Comparison of ENCODE assay signal across 12 cellular contexts in the genomic region with DNA sequence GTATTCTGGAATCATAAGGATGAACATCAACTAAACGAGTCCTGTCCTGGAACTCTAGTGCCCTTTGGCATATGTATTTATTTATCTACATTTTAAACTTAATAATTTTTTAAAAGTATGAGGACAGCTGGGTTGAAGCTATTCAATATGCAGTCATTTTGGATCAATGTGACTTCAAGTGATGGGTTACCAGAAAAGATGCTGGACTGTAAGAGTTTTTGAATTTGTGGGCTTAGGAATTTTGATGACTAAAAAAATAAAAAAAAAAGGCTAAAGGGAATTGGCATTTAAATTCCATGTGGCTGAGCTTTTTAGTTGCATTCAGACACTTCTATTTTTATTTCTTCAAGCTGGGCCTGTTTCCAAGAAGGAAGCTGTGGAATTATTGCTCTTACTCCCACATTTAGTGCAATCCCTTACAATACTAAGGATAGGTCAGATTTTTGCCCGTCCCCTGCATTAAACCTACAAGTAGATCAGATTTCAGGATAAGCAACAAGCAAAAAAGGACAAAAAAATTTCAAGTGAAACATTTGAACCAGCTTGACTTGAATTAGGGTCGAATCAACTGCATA.
A peak's percentile ranks its signal among the peaks of the same experiment; 100 is the strongest.
DNase-seq lines count a peak whose midpoint lies in the region; ATAC-seq and TF ChIP-seq lines count a peak whose summit lies in the region.
"Had no signal": no experiment of that assay in that cellular context is flagged by ENCODE, and none has a peak within 500 bp of the region (broad histone marks: within the 10 kb centered on the region; RNA-seq: fewer than 3 reads in every experiment).

No MANE protein-coding gene starts in this region.

- H3K4me1 ChIP-seq in right atrium auricular region (peaks cover 0 to 28% of the 10 kb centered on the region in 2 donors), sigmoid colon (peaks cover 0 to 43% (median 32%) of the 10 kb centered on the region in 4 donors), endodermal cell (ENCODE audit: control insufficient read depth, insufficient read depth, low read length) (no peaks in the 10 kb centered on the region), psoas muscle (peaks cover 10% of the 10 kb centered on the region)

- H3K4me3 ChIP-seq in right atrium auricular region = no peak overlapping the region
- no peak overlapping the region for H3K4me3 ChIP-seq in sigmoid colon
- H3K4me3 ChIP-seq in endodermal cell (ENCODE audit: low read length) = no peak overlapping the region
- no peak overlapping the region for H3K4me3 ChIP-seq in psoas muscle
- H3K4me3 ChIP-seq: cardiac muscle cell had no signal

- no peak for ATAC-seq in psoas muscle

- no peaks in the 10 kb centered on the region for H3K4me1 Mint-ChIP-seq in endodermal cell
- H3K4me1 Mint-ChIP-seq: activated CD4-positive, alpha-beta T cell treated with anti-CD3 and anti-CD28 coated beads, Interleukin-2, amount 10 ng/mL, durations not matched to agents 7 days and 5 days had no signal

- H3K27me3 Mint-ChIP-seq in endodermal cell (ENCODE audit: insufficient read depth) = no peaks in the 10 kb centered on the region
- H3K27me3 Mint-ChIP-seq: activated CD4-positive, alpha-beta T cell treated with anti-CD3 and anti-CD28 coated beads, Interleukin-2, amount 10 ng/mL, durations not matched to agents 7 days and 5 days had no signal

- peak; percentile 52 for DNase-seq in ELR (ENCODE audit: low read depth)
- peak; percentile 67 for DNase-seq in amniotic stem cell (lab: John Stamatoyannopoulos, UW)
- DNase-seq in right atrium auricular region (ENCODE audit: low spot score) = no peak
- DNase-seq in sigmoid colon = no peak
- no peak for DNase-seq in endodermal cell
- no peak for DNase-seq in NCI-H2081 treated with DMSO at 0.1 percent for 48 hours (lab: John Stamatoyannopoulos, UW)
- no peak for DNase-seq in psoas muscle
- no peak for DNase-seq in NCI-H146 (lab: John Stamatoyannopoulos, UW)
- DNase-seq: activated CD4-positive, alpha-beta T cell treated with anti-CD3 and anti-CD28 coated beads, Interleukin-2, amount 10 ng/mL, durations not matched to agents 7 days and 5 days; NCI-H1092; substantia nigra had no signal

- no peak overlapping the region for H3K9ac ChIP-seq in endodermal cell (ENCODE audit: extremely low read depth, low read length, poor library complexity, severe bottlenecking)

- H3K27ac Mint-ChIP-seq in endodermal cell = no peak overlapping the region
- H3K27ac Mint-ChIP-seq: activated CD4-positive, alpha-beta T cell treated with anti-CD3 and anti-CD28 coated beads, Interleukin-2, amount 10 ng/mL, durations not matched to agents 7 days and 5 days had no signal

- H3K36me3 ChIP-seq in right atrium auricular region (no peaks in the 10 kb centered on the region), sigmoid colon (no peaks in the 10 kb centered on the region), endodermal cell (ENCODE audit: control insufficient read depth, insufficient read depth, low read length) (no peaks in the 10 kb centered on the region), psoas muscle (ENCODE audit: insufficient read depth in 1 of 2, low read depth in 1 of 2) (no peaks in the 10 kb centered on the region)
- H3K36me3 ChIP-seq: cardiac muscle cell had no signal

- no peak for TF ChIP-seq EP300 in sigmoid colon (IDR thresholded peaks at IDR 0.05)

- no peaks in the 10 kb centered on the region for H3K9me3 ChIP-seq in right atrium auricular region
- no peaks in the 10 kb centered on the region for H3K9me3 ChIP-seq in sigmoid colon
- H3K9me3 ChIP-seq in endodermal cell (ENCODE audit: control insufficient read depth, low read length) = no peaks in the 10 kb centered on the region
- no peaks in the 10 kb centered on the region for H3K9me3 ChIP-seq in psoas muscle

- no peaks in the 10 kb centered on the region for H3K36me3 Mint-ChIP-seq in endodermal cell (ENCODE audit: low read depth)

- H3K27me3 ChIP-seq in right atrium auricular region (no peaks in the 10 kb centered on the region), sigmoid colon (no peaks in the 10 kb centered on the region), endodermal cell (ENCODE audit: control insufficient read depth, insufficient read depth, low read length, poor library complexity, severe bottlenecking) (no peaks in the 10 kb centered on the region), psoas muscle (ENCODE audit: insufficient read depth in 3 of 3, low read length in 2 of 3) (no peaks in the 10 kb centered on the region)
- H3K27me3 ChIP-seq: cardiac muscle cell had no signal

- H3K4me3 Mint-ChIP-seq in endodermal cell = no peak overlapping the region
- H3K4me3 Mint-ChIP-seq: activated CD4-positive, alpha-beta T cell treated with anti-CD3 and anti-CD28 coated beads, Interleukin-2, amount 10 ng/mL, durations not matched to agents 7 days and 5 days had no signal

- TF ChIP-seq CTCF in right atrium auricular region (IDR thresholded peaks at IDR 0.05) (no peak), sigmoid colon (IDR thresholded peaks at IDR 0.05) (no peak), endodermal cell (conservative IDR thresholded peaks at IDR 0.05) (no peak), psoas muscle (IDR thresholded peaks at IDR 0.05) (no peak)

- whole genome bisulfite sequencing in sigmoid colon, 2 donors = 20 to 49% methylated on average over 3 of the region's 3 CpGs
- 88 to 89% methylated on average over 2 of the region's 3 CpGs for WGBS in endodermal cell (ENCODE audit: insufficient coverage in 1 of 2, insufficient read length in 1 of 2), 2 experiments
- 20 to 31% (median 27%) methylated on average over 3 of the region's 3 CpGs for WGBS in psoas muscle, 3 donors

- H3K27ac ChIP-seq in right atrium auricular region (peak overlapping the region; percentile 77 to 92), sigmoid colon (peak overlapping the region; percentile 37 to 69 (median 51)), endodermal cell (ENCODE audit: low read depth, low read length) (no peak overlapping the region), psoas muscle (no peak overlapping the region)
- H3K27ac ChIP-seq: cardiac muscle cell had no signal

- intact Hi-C loops in sigmoid colon (cut with DNase I) = loop anchor here (10.0 kb wide), 2 partner anchors 194 to 704 kb away; partner anchors contain the start of gene CITED2
- intact Hi-C loops in psoas muscle (cut with DNase I) = no loop called here

- no peaks in the 10 kb centered on the region for H3K9me3 Mint-ChIP-seq in endodermal cell
- H3K9me3 Mint-ChIP-seq: activated CD4-positive, alpha-beta T cell treated with anti-CD3 and anti-CD28 coated beads, Interleukin-2, amount 10 ng/mL, durations not matched to agents 7 days and 5 days had no signal

- TF ChIP-seq POLR2A in sigmoid colon (IDR thresholded peaks at IDR 0.05) = no peak

Comparison
In these comparisons a context has a peak if more than half of its experiments do, and no peak if none do; other contexts are left out.
1. DNase-seq: peak in ELR (single experiment) and amniotic stem cell (single experiment); none in right atrium auricular region (single experiment), sigmoid colon (single experiment), endodermal cell (single experiment), NCI-H2081 treated with DMSO at 0.1 percent for 48 hours (single experiment), psoas muscle (0 of 2) and NCI-H146 (single experiment).
2. H3K27ac ChIP-seq: peak in right atrium auricular region (2 of 2) and sigmoid colon (4 of 4); none in endodermal cell (single experiment) and psoas muscle (single experiment).